In the genomic region with DNA sequence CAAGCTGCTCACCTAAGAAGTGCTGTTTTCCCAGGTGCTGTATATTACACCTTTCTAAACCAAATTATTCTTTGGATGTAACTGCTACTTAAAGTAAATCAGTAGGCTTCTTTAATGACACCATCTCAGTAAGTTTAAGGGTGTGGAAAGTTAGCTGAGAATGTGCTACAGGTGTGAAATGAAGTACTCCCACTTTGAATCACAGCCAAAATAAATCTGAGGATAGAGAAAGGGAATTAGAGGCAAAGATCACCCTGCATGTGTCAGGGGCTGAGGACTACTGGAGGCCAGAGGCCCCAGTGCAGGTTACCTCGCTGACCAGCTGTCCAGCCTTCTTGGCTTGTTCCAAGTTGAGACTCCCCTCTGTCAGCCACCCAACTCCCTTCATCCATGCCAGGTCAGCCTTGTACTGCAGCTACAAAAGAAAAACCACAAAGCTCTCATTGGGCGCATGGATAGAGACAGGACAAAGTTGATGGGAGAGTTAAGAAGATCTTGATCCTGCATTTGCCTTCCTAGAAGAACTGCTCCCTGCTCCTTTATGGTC, we compare ENCODE assay signal across 2 cellular contexts.
TF ChIP-seq lines count a peak whose summit lies in the region.

No MANE protein-coding gene starts in this region.

TF ChIP-seq in HEK293, 187 proteins besides CTCF, POLR2A, EP300 and RAD21:
- TF ChIP-seq ZNF114 (tag by site-specific recombination; IDR thresholded peaks at IDR 0.05) (no peak), ZNF146 (tag by site-specific recombination; IDR thresholded peaks at IDR 0.05) (no peak), ZNF155 (tag by site-specific recombination; IDR thresholded peaks at IDR 0.05) (no peak), SCRT2 (tag by site-specific recombination; IDR thresholded peaks at IDR 0.05) (peak; percentile 61), MYNN (tag by site-specific recombination; IDR thresholded peaks at IDR 0.05; ENCODE audit: borderline replicate concordance) (no peak)

TF ChIP-seq in H1, 55 proteins besides CTCF, POLR2A, EP300 and RAD21:
- TF ChIP-seq YY1 (IDR thresholded peaks at IDR 0.05; ENCODE audit: low read depth, low read length) = no peak
- no peak for TF ChIP-seq BCL11A (IDR thresholded peaks at IDR 0.05; ENCODE audit: low read depth in 2 of 2, low read length in 2 of 2)
- no peak for TF ChIP-seq CBX5 (IDR thresholded peaks at IDR 0.05; ENCODE audit: low read depth, low read length)
- no peak for TF ChIP-seq JUND (IDR thresholded peaks at IDR 0.05; ENCODE audit: low read length)
- no peak for TF ChIP-seq SP4 (IDR thresholded peaks at IDR 0.05; ENCODE audit: low read length)
- no peak for TF ChIP-seq SRF (IDR thresholded peaks at IDR 0.05; ENCODE audit: low read depth, low read length)
- TF ChIP-seq POLR2AphosphoS5 (IDR thresholded peaks at IDR 0.05; ENCODE audit: low read depth, low read length) = no peak
- TF ChIP-seq SIN3A (conservative IDR thresholded peaks at IDR 0.05 in 1 of 2, IDR thresholded peaks at IDR 0.05 in 1 of 2; ENCODE audit: low read depth in 1 of 2, low read length in 2 of 2) = no peak
- TF ChIP-seq SAP30 (IDR thresholded peaks at IDR 0.05; ENCODE audit: insufficient read depth, insufficient replicate concordance, low read length) = no peak
- no peak for TF ChIP-seq TAF7 (optimal IDR thresholded peaks at IDR 0.05; ENCODE audit: borderline replicate concordance, low read depth, low read length)
- no peak for TF ChIP-seq KDM4A (IDR thresholded peaks at IDR 0.05; ENCODE audit: low read depth, low read length, severe bottlenecking)
- no peak for TF ChIP-seq KDM5A (IDR thresholded peaks at IDR 0.05; ENCODE audit: low read length)
- TF ChIP-seq EZH2 (IDR thresholded peaks at IDR 0.05; ENCODE audit: low read depth, low read length, severe bottlenecking) = no peak
- no peak for TF ChIP-seq KDM1A (IDR thresholded peaks at IDR 0.05; ENCODE audit: borderline replicate concordance, low read length)
- TF ChIP-seq EGR1 (IDR thresholded peaks at IDR 0.05; ENCODE audit: borderline replicate concordance, low read depth, low read length) = no peak
- no peak for TF ChIP-seq SP2 (IDR thresholded peaks at IDR 0.05; ENCODE audit: low read length)
- TF ChIP-seq SP1 (IDR thresholded peaks at IDR 0.05; ENCODE audit: low read depth, low read length) = no peak
- no peak for TF ChIP-seq JUN (IDR thresholded peaks at IDR 0.05; ENCODE audit: low read depth, low read length)
- no peak for TF ChIP-seq BRCA1 (IDR thresholded peaks at IDR 0.05; ENCODE audit: low read depth, low read length)
